Comparison of ENCODE assay signal across 25 cellular contexts in the genomic region with DNA sequence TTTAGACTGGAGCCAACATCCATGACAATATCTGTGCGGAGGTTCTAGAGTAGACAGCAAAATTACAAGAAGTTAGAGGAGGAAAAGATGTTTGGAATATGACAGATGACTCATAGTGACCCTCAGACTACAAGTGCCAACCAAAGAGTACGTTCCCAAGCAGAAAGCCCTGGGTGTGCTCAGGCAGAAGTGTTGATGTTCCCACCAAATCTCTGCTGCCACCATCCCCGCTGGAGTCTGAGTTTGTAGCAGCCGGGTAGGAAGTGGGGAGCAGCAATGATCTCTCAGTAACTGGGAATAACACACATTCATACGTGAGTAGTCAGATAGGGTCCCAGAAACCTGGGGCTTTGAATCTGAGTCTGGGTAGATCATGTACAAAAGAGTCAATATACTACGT.
"Had no signal": no experiment of that assay in that cellular context is flagged by ENCODE, and none has a peak within 500 bp of the region (broad histone marks: within the 10 kb centered on the region; RNA-seq: fewer than 3 reads in every experiment).

No MANE protein-coding gene starts in this region.

- H3K4me1 ChIP-seq: pancreas, prostate gland, right lobe of liver, stomach, thyroid gland, tibial nerve, upper lobe of right lung, uterus had no signal

- DNase-seq: naive thymus-derived CD8-positive, alpha-beta T cell; nephron progenitor cell; nucleus accumbens; pancreas; retina; right cardiac atrium; right lobe of liver; sigmoid colon; small intestine; stimulated activated CD4-positive, alpha-beta T cell treated with anti-CD3 and anti-CD28 coated beads, Interleukin-15, amount 100 ng/mL, for 24 hours; stimulated activated CD4-positive, alpha-beta T cell treated with anti-CD3 and anti-CD28 coated beads, Interleukin-2, amount 100 ng/mL, for 24 hours; stimulated activated CD4-positive, alpha-beta T cell treated with anti-CD3 and anti-CD28 coated beads, Interleukin-2, amount 100 ng/mL, for 48 hours; stimulated activated CD4-positive, alpha-beta T cell treated with anti-CD3 and anti-CD28 coated beads, Interleukin-4, amount 100 ng/mL, for 24 hours; stimulated activated naive B cell treated with anti-CD40 and anti-IgM and Interleukin-4, amounts not matched to agents 10 μg/mL and 1 μg/mL and 100 μg/mL, for 72 hours; stimulated activated naive CD4-positive, alpha-beta T cell treated with Interleukin-2 at 50 U/mL for 16 hours; stomach; thyroid gland; upper lobe of right lung; uterus had no signal

- H3K9me3 ChIP-seq: neutrophil, pancreas, prostate gland, right lobe of liver, sigmoid colon, stomach, thoracic aorta, thyroid gland, tibial nerve, upper lobe of right lung, uterus had no signal

- H3K27me3 ChIP-seq: neutrophil, pancreas, right lobe of liver, sigmoid colon, stomach, thyroid gland, tibial nerve, upper lobe of right lung, uterus had no signal

- FAIRE-seq: pancreas, small intestine had no signal

- H3K36me3 ChIP-seq: neutrophil, pancreas, prostate gland, sigmoid colon, stomach, thoracic aorta, thyroid gland, tibial nerve, upper lobe of right lung, uterus had no signal

- ATAC-seq: naive thymus-derived CD8-positive, alpha-beta T cell; natural killer cell treated with Interleukin-12 subunit alpha and Interleukin-12 subunit beta and Interleukin-15 and Interleukin-18, amount 100 ng/mL, for 72 hours; pancreas; right cardiac atrium; right lobe of liver; stimulated activated effector memory CD8-positive, alpha-beta T cell treated with anti-CD3 and anti-CD28 coated beads, Interleukin-12 subunit alpha, Interleukin-12 subunit beta, amount 100 ng/mL, for 72 hours; stimulated activated naive B cell treated with anti-CD40 and anti-IgM and Interleukin-4, amounts not matched to agents 10 μg/mL and 1 μg/mL and 100 μg/mL, for 72 hours; upper lobe of right lung had no signal

- H3K27ac ChIP-seq: neutrophil, pancreas, prostate gland, right lobe of liver, sigmoid colon, stomach, thoracic aorta, thyroid gland, tibial nerve, upper lobe of right lung, uterus had no signal

- H3K4me3 ChIP-seq: pancreas, prostate gland, right lobe of liver, sigmoid colon, stomach, thoracic aorta, thyroid gland, tibial nerve, upper lobe of right lung, uterus had no signal
